ENCODE assay signal across 8 cellular contexts in genomic region chr12:7018350-7019042, GRCh38. TPM values are rescaled to one million over a fixed set of nuclear protein-coding genes. Genes with fewer than 3 reads are reported as not detected.
DNase-seq lines count a peak whose midpoint lies in the region; ATAC-seq and TF ChIP-seq lines count a peak whose summit lies in the region.

LPCAT3 (minus strand) TSS chr12:7018476; CDS start chr12:7018424, 52 bp downstream.

- no peaks in the 10 kb centered on the region for H3K36me3 Mint-ChIP-seq in natural killer cell treated with Interleukin-12 subunit alpha and Interleukin-12 subunit beta and Interleukin-15 and Interleukin-18, amount 100 ng/mL, for 72 hours

- no peaks in the 10 kb centered on the region; the same call in 1 of the 2 replicates for H3F3A ChIP-seq in Loucy (ENCODE audit: low read depth)

- peak within 1 kb of the TSS; percentile 92 for H2AFZ ChIP-seq in Loucy (ENCODE audit: low read length)

- peaks cover 18 to 23% of the 10 kb centered on the region in 2 donors for H3K4me1 Mint-ChIP-seq in natural killer cell treated with Interleukin-12 subunit alpha and Interleukin-12 subunit beta and Interleukin-15 and Interleukin-18, amount 100 ng/mL, for 72 hours (ENCODE audit: low read depth in 2 of 2)

- no peaks in the 10 kb centered on the region for H3K9me2 ChIP-seq in Loucy (replicated peaks; ENCODE audit: low read depth, low read length)

- H3K4me3 Mint-ChIP-seq in natural killer cell treated with Interleukin-12 subunit alpha and Interleukin-12 subunit beta and Interleukin-15 and Interleukin-18, amount 100 ng/mL, for 72 hours: peak within 1 kb of the TSS; percentile 98

- TF ChIP-seq CTCF in Loucy (conservative IDR thresholded peaks at IDR 0.05; ENCODE audit: low read length): peak; percentile 71

- peak; percentile 97 for DNase-seq in G401 (ENCODE audit: low spot score)
- peak; percentile 98 for DNase-seq in H7
- peak; percentile 94 for DNase-seq in activated T-helper 9 cell treated with anti-CD3 and anti-CD28 coated beads, Interleukin-2, amount 50 U/mL, for 16 hours (ENCODE audit: low read depth)
- DNase-seq in fibroblast of peridontal ligament (ENCODE audit: extremely low read depth): peak; percentile 89
- peak; percentile 97 for DNase-seq in natural killer cell treated with Interleukin-12 subunit alpha and Interleukin-12 subunit beta and Interleukin-15 and Interleukin-18, amount 100 ng/mL, for 72 hours (ENCODE audit: low spot score)
- peak; percentile 97 for DNase-seq in stimulated activated naive CD8-positive, alpha-beta T cell treated with anti-CD3 and anti-CD28 coated beads, Interleukin-15, Interleukin-2, amounts not matched to agents 100 U/mL and 50 U/mL, for 24 hours

- H3K36me3 ChIP-seq in H7 (replicated peaks; ENCODE audit: control insufficient read depth, insufficient read depth, low read length): no peaks in the 10 kb centered on the region
- H3K36me3 ChIP-seq in Loucy (ENCODE audit: insufficient read depth, low read length): no peaks in the 10 kb centered on the region

- H4K20me1 ChIP-seq in Loucy (ENCODE audit: insufficient read depth, low read length, poor library complexity, severe bottlenecking): peaks cover 18% of the 10 kb centered on the region

- peak; percentile 98 for ATAC-seq in natural killer cell treated with Interleukin-12 subunit alpha and Interleukin-12 subunit beta and Interleukin-15 and Interleukin-18, amount 100 ng/mL, for 72 hours
- peak; percentile 98 for ATAC-seq in stimulated activated naive CD8-positive, alpha-beta T cell treated with anti-CD3 and anti-CD28 coated beads, Interleukin-15, Interleukin-2, amounts not matched to agents 100 U/mL and 50 U/mL, for 24 hours

- H3K9me3 Mint-ChIP-seq in natural killer cell treated with Interleukin-12 subunit alpha and Interleukin-12 subunit beta and Interleukin-15 and Interleukin-18, amount 100 ng/mL, for 72 hours: no peaks in the 10 kb centered on the region

- H3K27me3 ChIP-seq in H7 (ENCODE audit: control insufficient read depth, insufficient read depth, low read length): no peaks in the 10 kb centered on the region
- H3K27me3 ChIP-seq in Loucy (ENCODE audit: insufficient read depth, low read length, poor library complexity, severe bottlenecking): no peaks in the 10 kb centered on the region

- in situ Hi-C loops in G401 (cut with HindIII; ENCODE audit: low sequenced_read_pairs): no loop called here

- H3K9ac ChIP-seq in Loucy (ENCODE audit: low read depth, low read length, poor library complexity, severe bottlenecking): peak within 1 kb of the TSS; percentile 77

- H3K27me3 Mint-ChIP-seq in natural killer cell treated with Interleukin-12 subunit alpha and Interleukin-12 subunit beta and Interleukin-15 and Interleukin-18, amount 100 ng/mL, for 72 hours: no peaks in the 10 kb centered on the region

- no peaks in the 10 kb centered on the region for H3K9me3 ChIP-seq in Loucy (ENCODE audit: insufficient read depth, low read depth, low read length)

- H3K4me1 ChIP-seq in Loucy (ENCODE audit: insufficient read depth, low read length, poor library complexity, severe bottlenecking): peaks cover 39% of the 10 kb centered on the region

- H3K4me2 ChIP-seq in Loucy (ENCODE audit: low read depth, low read length, poor library complexity, severe bottlenecking): peak within 1 kb of the TSS; percentile 95

- peak within 1 kb of the TSS; percentile 58 to 70 for H3K27ac Mint-ChIP-seq in natural killer cell treated with Interleukin-12 subunit alpha and Interleukin-12 subunit beta and Interleukin-15 and Interleukin-18, amount 100 ng/mL, for 72 hours

- peak within 1 kb of the TSS; percentile 90 for H3K4me3 ChIP-seq in H7 (ENCODE audit: insufficient read depth, low read depth, low read length)
- H3K4me3 ChIP-seq in Loucy (ENCODE audit: low read length, poor library complexity, severe bottlenecking): peak within 1 kb of the TSS; percentile 89

- H3K79me2 ChIP-seq in Loucy (ENCODE audit: insufficient read depth, low read length): peaks cover 35% of the 10 kb centered on the region

- peak; percentile 76 for TF ChIP-seq POLR2A in Raji (IDR thresholded peaks at IDR 0.05; ENCODE audit: insufficient read depth, low read depth, low read length)

RNA-seq across cellular contexts. Expression of gene LPCAT3, which starts in this region (rescaled TPM):
- total RNA-seq in G401 (2014; rRNA removed; shearing (Covaris generic)): 59.1 and 68.3 TPM in 2 replicates
- 14.4 and 16.9 TPM in 2 replicates for total RNA-seq in H7 (2014; rRNA removed; shearing (Covaris generic))
- total RNA-seq in natural killer cell treated with Interleukin-12 subunit alpha and Interleukin-12 subunit beta and Interleukin-15 and Interleukin-18, amount 100 ng/mL, for 72 hours: 10 to 100 TPM; 25.4 to 31.9 TPM

Comparison
In these comparisons a context has a peak if more than half of its experiments do, and no peak if none do; other contexts are left out.
1. Peak in every context shown above with its lines: DNase-seq, ATAC-seq and H3K4me3 ChIP-seq.